In the genomic region with DNA sequence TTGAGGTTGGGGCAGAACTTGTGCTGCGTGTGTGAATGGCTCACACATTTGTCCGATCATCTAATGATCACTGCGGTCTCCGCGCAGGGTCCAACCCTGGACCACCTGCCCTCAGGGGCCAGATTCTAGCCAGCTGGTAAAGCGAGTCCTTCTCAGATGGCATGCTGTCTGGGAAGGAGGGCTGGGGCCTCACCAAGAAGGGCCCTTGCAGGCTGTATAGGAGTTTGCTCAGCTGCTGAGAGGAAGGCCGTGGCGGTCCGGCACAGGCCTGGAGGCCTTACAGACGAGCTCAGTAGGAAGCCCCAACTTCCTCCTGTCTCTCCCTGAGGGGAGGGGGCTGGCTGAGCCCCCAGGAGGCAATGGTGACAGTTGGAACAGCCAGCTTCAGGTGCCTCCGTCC, we compare ENCODE assay signal across 27 cellular contexts. TPM values are rescaled to one million over a fixed set of nuclear protein-coding genes. Genes with fewer than 3 reads are reported as not detected.
"Had no signal": no experiment of that assay in that cellular context is flagged by ENCODE, and none has a peak within 500 bp of the region (broad histone marks: within the 10 kb centered on the region; RNA-seq: fewer than 3 reads in every experiment).

No MANE protein-coding gene starts in this region.

- H3K27ac ChIP-seq: ascending aorta, Peyer's patch had no signal

- H3K27me3 ChIP-seq: ascending aorta, MG63, Peyer's patch had no signal

- H3K4me3 Mint-ChIP-seq: activated CD4-positive, alpha-beta T cell treated with anti-CD3 and anti-CD28 coated beads, Interleukin-2, amount 10 ng/mL, durations not matched to agents 24 days and 14 days; activated CD8-positive, alpha-beta T cell treated with anti-CD3 and anti-CD28 coated beads for 36 hours; activated naive CD4-positive, alpha-beta T cell treated with anti-CD3 and anti-CD28 coated beads, Interleukin-2, amount 50 U/mL, for 24 hours; activated naive CD8-positive, alpha-beta T cell treated with anti-CD3 and anti-CD28 coated beads, Interleukin-2, amount 10 ng/mL, durations not matched to agents 7 days and 5 days; T-helper 1 cell treated with Interleukin-12 subunit alpha and Interleukin-12 subunit beta and Interleukin-4 antibody, amounts not matched to agents 30 μg/mL and 1 μg/mL, for 36 hours; T-helper 2 cell treated with Interferon-gamma antibody and Interleukin-4, amounts not matched to agents 5 μg/mL and 100 μg/mL, for 36 hours had no signal

- H3K27me3 Mint-ChIP-seq: activated CD4-positive, alpha-beta T cell treated with anti-CD3 and anti-CD28 coated beads, Interleukin-2, amount 10 ng/mL, durations not matched to agents 24 days and 14 days; activated CD8-positive, alpha-beta T cell treated with anti-CD3 and anti-CD28 coated beads for 36 hours; activated naive CD4-positive, alpha-beta T cell treated with anti-CD3 and anti-CD28 coated beads, Interleukin-2, amount 50 U/mL, for 24 hours; activated naive CD8-positive, alpha-beta T cell treated with anti-CD3 and anti-CD28 coated beads, Interleukin-2, amount 10 ng/mL, durations not matched to agents 7 days and 5 days had no signal

- H3K4me1 ChIP-seq: ascending aorta had no signal

- H3K36me3 ChIP-seq: ascending aorta, MG63 had no signal

- H3K4me3 ChIP-seq: ascending aorta, MG63, Peyer's patch had no signal

- H3K9me3 Mint-ChIP-seq: activated CD4-positive, alpha-beta T cell treated with anti-CD3 and anti-CD28 coated beads, Interleukin-2, amount 10 ng/mL, durations not matched to agents 24 days and 14 days; activated CD8-positive, alpha-beta T cell treated with anti-CD3 and anti-CD28 coated beads for 36 hours; activated naive CD4-positive, alpha-beta T cell treated with anti-CD3 and anti-CD28 coated beads, Interleukin-2, amount 50 U/mL, for 24 hours; activated naive CD8-positive, alpha-beta T cell treated with anti-CD3 and anti-CD28 coated beads, Interleukin-2, amount 10 ng/mL, durations not matched to agents 7 days and 5 days; activated T-helper 2 cell treated with anti-CD3 and anti-CD28 coated beads, Interferon-gamma antibody, Interleukin-2, Interleukin-4, amounts not matched to agents 10 μg/mL and 5 μg/mL and 100 μg/mL, durations not matched to agents 14 hours and 24 hours and 36 hours; T-helper 1 cell treated with Interleukin-12 subunit alpha and Interleukin-12 subunit beta and Interleukin-4 antibody, amounts not matched to agents 30 μg/mL and 1 μg/mL, for 36 hours; T-helper 2 cell treated with Interferon-gamma antibody and Interleukin-4, amounts not matched to agents 5 μg/mL and 100 μg/mL, for 36 hours had no signal

- ATAC-seq: activated CD8-positive, alpha-beta T cell treated with anti-CD3 and anti-CD28 coated beads for 36 hours; PC-3; Right ventricle myocardium inferior had no signal

- H3K36me3 Mint-ChIP-seq: activated naive CD4-positive, alpha-beta T cell treated with anti-CD3 and anti-CD28 coated beads, Interleukin-2, amount 50 U/mL, for 24 hours; activated naive CD8-positive, alpha-beta T cell treated with anti-CD3 and anti-CD28 coated beads, Interleukin-2, amount 10 ng/mL, durations not matched to agents 7 days and 5 days had no signal

- DNase-seq: activated CD4-positive, alpha-beta T cell treated with anti-CD3 and anti-CD28 coated beads, Interleukin-2, amount 10 ng/mL, durations not matched to agents 24 days and 14 days; activated CD4-positive, alpha-beta T cell treated with anti-CD3 and anti-CD28 coated beads, Interleukin-2, amount 50 U/mL, for 4 hours; activated CD8-positive, alpha-beta T cell treated with anti-CD3 and anti-CD28 coated beads for 36 hours; activated gamma-delta T cell; activated naive CD4-positive, alpha-beta T cell treated with Interleukin-2 at 50 U/mL for 16 hours; activated naive CD8-positive, alpha-beta T cell treated with anti-CD3 and anti-CD28 coated beads, Interleukin-2, amount 10 ng/mL, durations not matched to agents 7 days and 5 days; activated T-cell treated with anti-CD3 and anti-CD28 coated beads, Interleukin-2, amount 50 U/mL, for 1 hour; amygdala; caudate nucleus; Kasumi-1; MG63; NCI-H1048; NCI-H1436 treated with DMSO at 0.1 percent for 48 hours; NCI-H1694 treated with DMSO at 0.1 percent for 48 hours; NCI-H345; NCI-H524 treated with DMSO at 0.1 percent for 48 hours; PC-3; Peyer's patch; RPMI8226; SIG-M5 had no signal

- H3K9me3 ChIP-seq: ascending aorta, MG63, Peyer's patch had no signal

- H3K4me1 Mint-ChIP-seq: activated CD4-positive, alpha-beta T cell treated with anti-CD3 and anti-CD28 coated beads, Interleukin-2, amount 10 ng/mL, durations not matched to agents 24 days and 14 days had no signal

RNA-seq across cellular contexts. Expression of a gene that starts 13.7 kb away (rescaled TPM):
- total RNA-seq: ascending aorta, cerebellum had no signal
